15 cellular contexts compared by ENCODE assay signal in the genomic region with DNA sequence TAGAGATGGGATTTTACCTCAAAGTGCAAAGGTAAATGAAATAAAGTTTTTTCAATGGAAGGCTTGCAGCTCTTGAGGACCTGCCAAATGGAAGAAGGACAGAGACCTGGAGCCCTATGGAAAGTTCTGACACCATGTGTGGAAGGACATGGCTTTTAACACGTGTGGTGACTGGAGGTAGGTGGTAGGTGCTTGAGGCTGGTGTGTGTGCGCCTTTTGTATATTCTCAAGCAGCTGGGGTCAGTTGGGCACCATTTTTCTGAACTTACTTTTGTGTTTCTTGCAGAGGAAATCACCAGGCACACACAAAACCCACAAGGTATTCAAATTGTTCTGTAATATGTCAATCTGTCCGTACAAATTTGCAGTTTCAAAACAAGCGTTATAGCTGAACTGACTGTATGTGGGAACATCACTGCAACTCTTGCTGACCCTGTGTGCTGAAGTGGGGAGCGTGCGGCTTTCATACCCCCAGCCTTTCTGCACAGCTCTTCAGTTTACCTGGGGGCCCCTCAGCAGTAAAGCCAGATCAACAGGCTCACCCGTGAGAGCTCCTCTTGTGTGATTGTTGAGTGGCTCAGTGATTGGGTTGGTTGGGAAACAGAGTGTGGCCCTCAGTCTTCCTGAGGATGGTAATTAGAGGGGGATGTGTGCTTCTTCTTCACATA. TPM values are rescaled to one million over a fixed set of nuclear protein-coding genes. Genes with fewer than 3 reads are reported as not detected.
DNase-seq lines count a peak whose midpoint lies in the region; ATAC-seq and TF ChIP-seq lines count a peak whose summit lies in the region.
"Had no signal": no experiment of that assay in that cellular context is flagged by ENCODE, and none has a peak within 500 bp of the region (broad histone marks: within the 10 kb centered on the region; RNA-seq: fewer than 3 reads in every experiment).

No MANE protein-coding gene starts in this region.

- no peak overlapping the region for H3K4me2 ChIP-seq in neural progenitor cell
- H3K4me2 ChIP-seq: BLaER1 treated with 17β-estradiol and CSF1 and Interleukin-3, amounts not matched to agents 10 nM and 100 nM had no signal

- H3K27me3 ChIP-seq in cardiac muscle cell (no peaks in the 10 kb centered on the region), left ventricle myocardium inferior (ENCODE audit: low read depth) (peaks cover 4% of the 10 kb centered on the region), neural progenitor cell (no peaks in the 10 kb centered on the region), vagina (no peaks in the 10 kb centered on the region)

- no peak overlapping the region for H2AFZ ChIP-seq in neural progenitor cell (replicated peaks)

- no peak for TF ChIP-seq POLR2A in vagina (IDR thresholded peaks at IDR 0.05)

- H3K36me3 ChIP-seq in cardiac muscle cell, result no peaks in the 10 kb centered on the region
- H3K36me3 ChIP-seq in left ventricle myocardium inferior, result no peaks in the 10 kb centered on the region
- no peaks in the 10 kb centered on the region for H3K36me3 ChIP-seq in neural progenitor cell
- no peaks in the 10 kb centered on the region for H3K36me3 ChIP-seq in vagina
- H3K36me3 ChIP-seq: BLaER1 treated with 17β-estradiol and CSF1 and Interleukin-3, amounts not matched to agents 10 nM and 100 nM had no signal

- H3K4me3 ChIP-seq in cardiac muscle cell (no peak overlapping the region), left ventricle myocardium inferior (no peak overlapping the region), neural progenitor cell (no peak overlapping the region), vagina (no peak overlapping the region)
- H3K4me3 ChIP-seq: BLaER1 treated with 17β-estradiol and CSF1 and Interleukin-3, amounts not matched to agents 10 nM and 100 nM; GM12878 had no signal

- H3K79me2 ChIP-seq in neural progenitor cell (ENCODE audit: low read depth), result peaks cover 41% of the 10 kb centered on the region

- H3K9me3 ChIP-seq in cardiac muscle cell (ENCODE audit: low read depth), result no peaks in the 10 kb centered on the region
- H3K9me3 ChIP-seq in left ventricle myocardium inferior (replicated peaks), result no peaks in the 10 kb centered on the region
- no peaks in the 10 kb centered on the region for H3K9me3 ChIP-seq in neural progenitor cell (ENCODE audit: low read depth)
- H3K9me3 ChIP-seq in vagina, result no peaks in the 10 kb centered on the region

- DNase-seq in cardiac muscle cell (ENCODE audit: low read depth in 1 of 2, low spot score in 1 of 2) (no peak), left ventricle myocardium inferior (no peak), amniotic epithelial cell (ENCODE audit: low read depth) (peak; percentile 64), neural progenitor cell (ENCODE audit: low spot score) (no peak), vagina (ENCODE audit: extremely low spot score in 2 of 2) (peak in 1 of 2 donors; percentile 86), NCI-H345 (lab: John Stamatoyannopoulos, UW) (no peak), SK-N-DZ (ENCODE audit: low spot score) (no peak)
- DNase-seq: CD8-positive, alpha-beta memory T cell; DND-41; NCI-H1092; NCI-H146; NCI-H524 treated with DMSO at 0.1 percent for 48 hours had no signal

- H4K20me1 ChIP-seq in neural progenitor cell (ENCODE audit: low read depth), result peaks cover 61% of the 10 kb centered on the region
- H4K20me1 ChIP-seq: BLaER1 treated with 17β-estradiol and CSF1 and Interleukin-3, amounts not matched to agents 10 nM and 100 nM had no signal

- H3K4me3 Mint-ChIP-seq in neural progenitor cell, result no peak overlapping the region
- H3K4me3 Mint-ChIP-seq: CD8-positive, alpha-beta memory T cell had no signal

- TF ChIP-seq CTCF in cardiac muscle cell (IDR thresholded peaks at IDR 0.05; ENCODE audit: low read depth, low read length) (no peak), left ventricle myocardium inferior (IDR thresholded peaks at IDR 0.05; ENCODE audit: borderline replicate concordance) (no peak), neural progenitor cell (IDR thresholded peaks at IDR 0.05) (no peak), vagina (IDR thresholded peaks at IDR 0.05) (no peak)

- intact Hi-C loops in left ventricle myocardium inferior (cut with micrococcal nuclease) (no loop called here), vagina (cut with DNase I) (no loop called here)

- H3K36me3 Mint-ChIP-seq in neural progenitor cell, result peaks cover 41% of the 10 kb centered on the region
- H3K36me3 Mint-ChIP-seq: CD8-positive, alpha-beta memory T cell had no signal

- no peak for ATAC-seq in HG03175 (IDR thresholded peaks at IDR 0.05; ENCODE audit: unreplicated experiment)

- H3F3A ChIP-seq in neural progenitor cell (ENCODE audit: low read depth), result peaks cover 6% of the 10 kb centered on the region

- no peaks in the 10 kb centered on the region for H3K9me3 Mint-ChIP-seq in neural progenitor cell
- H3K9me3 Mint-ChIP-seq: CD8-positive, alpha-beta memory T cell had no signal

- no peaks in the 10 kb centered on the region for H3K27me3 Mint-ChIP-seq in neural progenitor cell (ENCODE audit: insufficient read depth, low read depth)

- H3K27ac ChIP-seq in cardiac muscle cell (peak overlapping the region; percentile 50), left ventricle myocardium inferior (replicated peaks) (no peak overlapping the region), neural progenitor cell (no peak overlapping the region), vagina (peak overlapping the region; percentile 38)
- H3K27ac ChIP-seq: BLaER1 treated with 17β-estradiol and CSF1 and Interleukin-3, amounts not matched to agents 10 nM and 100 nM had no signal

- H3K4me1 ChIP-seq in cardiac muscle cell (ENCODE audit: low read depth) (peaks cover 37% of the 10 kb centered on the region), left ventricle myocardium inferior (peaks cover 11% of the 10 kb centered on the region), neural progenitor cell (peaks cover 8% of the 10 kb centered on the region), vagina (peaks cover 59% of the 10 kb centered on the region)
- H3K4me1 ChIP-seq: BLaER1 treated with 17β-estradiol and CSF1 and Interleukin-3, amounts not matched to agents 10 nM and 100 nM had no signal

- peaks cover 48% of the 10 kb centered on the region for H3K4me1 Mint-ChIP-seq in neural progenitor cell
- H3K4me1 Mint-ChIP-seq: CD8-positive, alpha-beta memory T cell had no signal

- H3K9ac ChIP-seq in neural progenitor cell, result no peak overlapping the region
- H3K9ac ChIP-seq: BLaER1 treated with 17β-estradiol and CSF1 and Interleukin-3, amounts not matched to agents 10 nM and 100 nM had no signal

- H3K27ac Mint-ChIP-seq in neural progenitor cell, result peak overlapping the region; percentile 44

RNA-seq across cellular contexts. Expression of gene GREB1, which starts 0.4 kb away (rescaled TPM):
- total RNA-seq in cardiac muscle cell (32.6 and 50.5 TPM in 2 replicates), left ventricle myocardium inferior (7.8 TPM), neural progenitor cell (ENCODE audit: low replicate concordance) (30.8 and 33.2 TPM in 2 replicates), vagina (35.4 TPM)
- 27.1 and 36.8 TPM in 2 replicates for polyA plus RNA-seq in cardiac muscle cell
- polyA plus RNA-seq in SK-N-DZ (2014; cell fraction: cytosol; rRNA removed), result 18.4 and 26.3 TPM in 2 replicates
- 20.3 and 31.5 TPM in 2 replicates for polyA plus RNA-seq in SK-N-DZ (2014; cell fraction: nucleus; rRNA removed)

Comparison
In these comparisons a context has a peak if more than half of its experiments do, and no peak if none do; other contexts are left out.
1. H3K27ac ChIP-seq: peak in cardiac muscle cell (single experiment) and vagina (single experiment); none in left ventricle myocardium inferior (single experiment) and neural progenitor cell (single experiment).